In the genomic region with DNA sequence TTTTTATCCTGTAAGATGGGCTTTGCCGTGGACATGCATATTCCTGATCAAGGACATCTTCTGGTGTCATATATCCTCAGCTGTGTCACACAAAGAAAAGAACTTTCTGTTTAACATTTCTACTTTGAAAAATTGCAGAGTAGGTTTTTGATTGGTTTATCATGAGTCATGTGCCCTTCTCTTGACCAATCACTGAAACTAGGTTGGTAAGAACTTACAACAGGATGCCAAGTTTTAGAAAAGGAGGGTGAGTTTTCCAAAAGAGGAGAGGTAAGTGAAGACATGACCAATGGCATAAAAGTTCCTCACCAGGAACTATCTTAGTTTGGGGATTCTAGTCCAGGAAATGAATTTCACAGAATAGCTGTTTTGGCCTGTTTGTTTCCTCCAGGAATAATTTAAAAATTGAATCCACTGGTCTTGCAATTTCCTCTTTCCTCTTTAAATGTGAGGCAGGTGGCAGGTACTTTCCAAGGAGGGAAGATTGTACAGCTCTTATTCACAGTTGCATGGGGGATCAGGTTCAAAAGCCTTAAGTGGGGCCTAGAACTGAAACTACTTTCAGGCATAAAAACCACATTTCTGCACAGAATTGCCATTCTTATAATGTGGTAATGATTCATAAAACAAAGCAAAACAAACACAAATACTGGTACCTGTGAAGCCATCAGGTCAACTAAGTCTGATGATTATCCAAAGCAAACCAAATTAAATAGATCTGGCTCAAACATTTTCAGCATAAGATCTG, we compare ENCODE assay signal across 20 cellular contexts.
"Had no signal": no experiment of that assay in that cellular context is flagged by ENCODE, and none has a peak within 500 bp of the region (broad histone marks: within the 10 kb centered on the region; RNA-seq: fewer than 3 reads in every experiment).

No MANE protein-coding gene starts in this region.

- H3K4me3 ChIP-seq: dorsolateral prefrontal cortex, lower lobe of right lung, ovary, sigmoid colon had no signal

- H3K36me3 ChIP-seq: brain microvascular endothelial cell, lower lobe of right lung, ovary, sigmoid colon had no signal

- H3K27ac ChIP-seq: brain microvascular endothelial cell, dorsolateral prefrontal cortex, foreskin keratinocyte, lower lobe of right lung, ovary, sigmoid colon had no signal

- H3K9me3 ChIP-seq: lower lobe of right lung, ovary, sigmoid colon had no signal

- ATAC-seq: activated CD4-positive, alpha-beta T cell treated with anti-CD3 and anti-CD28 coated beads for 36 hours; activated T-helper 17 cell treated with anti-CD3 and anti-CD28 coated beads, Interleukin-2, amount 50 U/mL, for 72 hours; foreskin keratinocyte; lower lobe of right lung; naive thymus-derived CD8-positive, alpha-beta T cell; stimulated activated effector memory CD8-positive, alpha-beta T cell treated with anti-CD3 and anti-CD28 coated beads, Interleukin-12 subunit alpha, Interleukin-12 subunit beta, amount 100 ng/mL, for 72 hours; WTC11 had no signal

- H3K4me1 ChIP-seq: foreskin keratinocyte, lower lobe of right lung had no signal

- H3K27me3 ChIP-seq: brain microvascular endothelial cell, dorsolateral prefrontal cortex, foreskin keratinocyte, ovary, sigmoid colon had no signal

- DNase-seq: activated CD4-positive, alpha-beta memory T cell treated with anti-CD3 and anti-CD28 coated beads for 36 hours; activated CD4-positive, alpha-beta T cell treated with anti-CD3 and anti-CD28 coated beads for 36 hours; activated naive CD4-positive, alpha-beta T cell; anterior cingulate cortex; brain microvascular endothelial cell; central memory CD4-positive, alpha-beta T cell; dorsolateral prefrontal cortex; endodermal cell; foreskin keratinocyte; hippocampal formation; lower lobe of right lung; naive thymus-derived CD8-positive, alpha-beta T cell; ovary; sigmoid colon; stimulated activated CD4-positive, alpha-beta T cell treated with anti-CD3 and anti-CD28 coated beads, Interleukin-4, amount 100 ng/mL, for 24 hours had no signal

- FAIRE-seq: colon, islet of Langerhans had no signal
